ENCODE assay signal across 23 cellular contexts in genomic region chr10:85580585-85580984, GRCh38.
"Had no signal": no experiment of that assay in that cellular context is flagged by ENCODE, and none has a peak within 500 bp of the region (broad histone marks: within the 10 kb centered on the region; RNA-seq: fewer than 3 reads in every experiment).

No MANE protein-coding gene starts in this region.

- H3K36me3 ChIP-seq: WERI-Rb-1 had no signal

- H3K27ac ChIP-seq: SK-N-MC, WERI-Rb-1 had no signal

- DNase-seq: activated CD4-positive, alpha-beta memory T cell treated with anti-CD3 and anti-CD28 coated beads, Interleukin-2, amount 10 ng/mL, durations not matched to agents 7 days and 5 days; activated CD4-positive, alpha-beta T cell treated with anti-CD3 and anti-CD28 coated beads for 36 hours; activated CD4-positive, alpha-beta T cell treated with anti-CD3 and anti-CD28 coated beads, Interleukin-2, amount 50 U/mL, for 1 hour; activated gamma-delta T cell treated with Interleukin-2 at 50 U/mL for 16 hours; activated naive CD4-positive, alpha-beta T cell treated with anti-CD3 and anti-CD28 coated beads, Interleukin-2, amount 10 ng/mL, durations not matched to agents 7 days and 5 days; activated naive CD8-positive, alpha-beta T cell treated with anti-CD3 and anti-CD28 coated beads for 36 hours; activated T-cell treated with anti-CD3 and anti-CD28 coated beads for 4 hours; activated T-cell treated with anti-CD3 and anti-CD28 coated beads, Interleukin-2, amount 50 U/mL, for 48 hours; caudate nucleus; Kasumi-1; KBM-7; NCI-H1092; NCI-H1417 treated with DMSO at 0.1 percent for 48 hours; NCI-H1694; NCI-H2227 treated with DMSO at 0.1 percent for 48 hours; NCI-H526; T-cell; T-helper 2 cell; T1000; WERI-Rb-1 had no signal

- FAIRE-seq: TTC549 had no signal

- H3K4me3 ChIP-seq: SK-N-MC had no signal

- ATAC-seq: activated CD4-positive, alpha-beta T cell treated with anti-CD3 and anti-CD28 coated beads for 36 hours; activated T-helper 17 cell treated with anti-CD3 and anti-CD28 coated beads, Interleukin-2, amount 50 U/mL, for 72 hours; T-cell had no signal
